ENCODE assay signal across 33 cellular contexts in the genomic region with DNA sequence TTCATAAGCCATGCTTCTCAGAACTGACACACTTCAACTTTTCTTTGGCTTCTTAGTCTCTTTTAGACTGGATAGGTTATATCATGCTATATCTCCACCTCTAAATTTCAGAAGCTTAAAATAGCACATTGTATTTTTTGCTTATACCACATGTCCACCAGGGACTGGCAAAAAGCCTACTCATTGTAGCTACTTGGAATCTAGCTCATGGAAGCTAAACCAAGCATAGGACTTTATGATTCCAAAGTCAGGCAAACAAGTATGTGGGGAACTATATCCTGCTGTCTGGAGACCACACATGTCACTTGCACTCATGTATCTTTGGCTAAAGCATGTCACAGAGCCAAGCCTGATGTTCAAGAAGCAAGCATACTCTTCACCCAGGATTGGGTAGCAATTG.
"Had no signal": no experiment of that assay in that cellular context is flagged by ENCODE, and none has a peak within 500 bp of the region (broad histone marks: within the 10 kb centered on the region; RNA-seq: fewer than 3 reads in every experiment).

No MANE protein-coding gene starts in this region.

- H3K9me3 ChIP-seq: gastrocnemius medialis, pancreas, prostate gland, thoracic aorta had no signal

- H3K4me3 ChIP-seq: cardiac muscle cell, gastrocnemius medialis, pancreas, prostate gland, thoracic aorta had no signal

- H3K9me3 Mint-ChIP-seq: activated CD8-positive, alpha-beta T cell treated with anti-CD3 and anti-CD28 coated beads for 36 hours; activated naive CD4-positive, alpha-beta T cell treated with anti-CD3 and anti-CD28 coated beads, Interleukin-2, amount 50 U/mL, for 24 hours; activated naive CD8-positive, alpha-beta T cell treated with anti-CD3 and anti-CD28 coated beads, Interleukin-2, amount 50 U/mL, for 24 hours; activated T-helper 2 cell treated with anti-CD3 and anti-CD28 coated beads, Interferon-gamma antibody, Interleukin-2, Interleukin-4, amounts not matched to agents 10 μg/mL and 5 μg/mL and 100 μg/mL, durations not matched to agents 14 hours and 24 hours and 36 hours; effector memory CD8-positive, alpha-beta T cell; stimulated activated effector memory CD8-positive, alpha-beta T cell treated with anti-CD3 and anti-CD28 coated beads, Interleukin-12 subunit alpha, Interleukin-12 subunit beta, amount 100 ng/mL, for 72 hours; stimulated activated naive CD8-positive, alpha-beta T cell treated with anti-CD3 and anti-CD28 coated beads, Interleukin-15, Interleukin-2, amounts not matched to agents 100 ng/mL and 50 ng/mL, for 24 hours; T-helper 2 cell treated with Interferon-gamma antibody and Interleukin-4, amounts not matched to agents 5 μg/mL and 100 μg/mL, for 36 hours had no signal

- H3K4me1 ChIP-seq: gastrocnemius medialis, pancreas, prostate gland had no signal

- FAIRE-seq: keratinocyte, pancreas, small intestine, urothelium cell line had no signal

- H3K27me3 ChIP-seq: cardiac muscle cell, gastrocnemius medialis, pancreas had no signal

- ATAC-seq: activated CD8-positive, alpha-beta T cell treated with anti-CD3 and anti-CD28 coated beads for 36 hours; activated naive CD8-positive, alpha-beta T cell treated with anti-CD3 and anti-CD28 coated beads, Interleukin-2, amount 50 U/mL, for 24 hours; effector memory CD8-positive, alpha-beta T cell; gastrocnemius medialis; left colon; naive thymus-derived CD4-positive, alpha-beta T cell; pancreas; sciatic nerve; stimulated activated effector memory CD8-positive, alpha-beta T cell treated with anti-CD3 and anti-CD28 coated beads, Interleukin-12 subunit alpha, Interleukin-12 subunit beta, amount 100 ng/mL, for 72 hours had no signal

- DNase-seq: activated B cell treated with CpG ODN at 0.5 μM for 24 hours; activated CD4-positive, alpha-beta T cell treated with anti-CD3 and anti-CD28 coated beads, Interleukin-2, amount 50 U/mL, for 1 hour; activated CD8-positive, alpha-beta T cell treated with anti-CD3 and anti-CD28 coated beads for 36 hours; activated naive CD8-positive, alpha-beta T cell treated with anti-CD3 and anti-CD28 coated beads, Interleukin-2, amount 50 U/mL, for 24 hours; activated T-cell treated with anti-CD3 and anti-CD28 coated beads, Interleukin-2, amount 50 U/mL, for 48 hours; amygdala; cerebellar nuclear complex; cortex of kidney; effector memory CD8-positive, alpha-beta T cell; erythroblast; gastrocnemius medialis; glutamatergic neuron; left colon; mammary epithelial cell; naive thymus-derived CD4-positive, alpha-beta T cell; pancreas; retina; small intestine; stimulated activated CD4-positive, alpha-beta T cell treated with anti-CD3 and anti-CD28 coated beads, Interleukin-4, amount 100 ng/mL, for 24 hours; T-helper 1 cell; trophoblast cell had no signal

- H3K36me3 Mint-ChIP-seq: activated naive CD4-positive, alpha-beta T cell treated with anti-CD3 and anti-CD28 coated beads, Interleukin-2, amount 50 U/mL, for 24 hours; brain; naive thymus-derived CD4-positive, alpha-beta T cell; stimulated activated effector memory CD8-positive, alpha-beta T cell treated with anti-CD3 and anti-CD28 coated beads, Interleukin-12 subunit alpha, Interleukin-12 subunit beta, amount 100 ng/mL, for 72 hours had no signal

- H3K36me3 ChIP-seq: cardiac muscle cell, gastrocnemius medialis, pancreas, prostate gland, thoracic aorta had no signal

- H3K27me3 Mint-ChIP-seq: activated B cell treated with CpG ODN at 0.5 μM for 24 hours; brain; effector memory CD8-positive, alpha-beta T cell had no signal

- H3K27ac ChIP-seq: cardiac muscle cell, gastrocnemius medialis, pancreas, prostate gland, thoracic aorta had no signal

- H3K4me3 Mint-ChIP-seq: activated B cell treated with CpG ODN at 0.5 μM for 24 hours; activated CD8-positive, alpha-beta T cell treated with anti-CD3 and anti-CD28 coated beads for 36 hours; activated naive CD4-positive, alpha-beta T cell treated with anti-CD3 and anti-CD28 coated beads, Interleukin-2, amount 50 U/mL, for 24 hours; activated naive CD8-positive, alpha-beta T cell treated with anti-CD3 and anti-CD28 coated beads, Interleukin-2, amount 50 U/mL, for 24 hours; brain; effector memory CD8-positive, alpha-beta T cell; naive thymus-derived CD4-positive, alpha-beta T cell; stimulated activated effector memory CD8-positive, alpha-beta T cell treated with anti-CD3 and anti-CD28 coated beads, Interleukin-12 subunit alpha, Interleukin-12 subunit beta, amount 100 ng/mL, for 72 hours; stimulated activated naive CD8-positive, alpha-beta T cell treated with anti-CD3 and anti-CD28 coated beads, Interleukin-15, Interleukin-2, amounts not matched to agents 100 ng/mL and 50 ng/mL, for 24 hours; T-helper 2 cell treated with Interferon-gamma antibody and Interleukin-4, amounts not matched to agents 5 μg/mL and 100 μg/mL, for 36 hours had no signal

- H3K27ac Mint-ChIP-seq: activated B cell treated with CpG ODN at 0.5 μM for 24 hours; activated CD8-positive, alpha-beta T cell treated with anti-CD3 and anti-CD28 coated beads for 36 hours; activated naive CD4-positive, alpha-beta T cell treated with anti-CD3 and anti-CD28 coated beads, Interleukin-2, amount 50 U/mL, for 24 hours; activated naive CD8-positive, alpha-beta T cell treated with anti-CD3 and anti-CD28 coated beads, Interleukin-2, amount 50 U/mL, for 24 hours; activated T-helper 2 cell treated with anti-CD3 and anti-CD28 coated beads, Interferon-gamma antibody, Interleukin-2, Interleukin-4, amounts not matched to agents 10 μg/mL and 5 μg/mL and 100 μg/mL, durations not matched to agents 14 hours and 24 hours and 36 hours; brain; effector memory CD8-positive, alpha-beta T cell; naive thymus-derived CD4-positive, alpha-beta T cell; stimulated activated effector memory CD8-positive, alpha-beta T cell treated with anti-CD3 and anti-CD28 coated beads, Interleukin-12 subunit alpha, Interleukin-12 subunit beta, amount 100 ng/mL, for 72 hours; stimulated activated naive CD8-positive, alpha-beta T cell treated with anti-CD3 and anti-CD28 coated beads, Interleukin-15, Interleukin-2, amounts not matched to agents 100 ng/mL and 50 ng/mL, for 24 hours; T-helper 2 cell treated with Interferon-gamma antibody and Interleukin-4, amounts not matched to agents 5 μg/mL and 100 μg/mL, for 36 hours had no signal

- H3K4me1 Mint-ChIP-seq: activated B cell treated with CpG ODN at 0.5 μM for 24 hours; activated naive CD4-positive, alpha-beta T cell treated with anti-CD3 and anti-CD28 coated beads, Interleukin-2, amount 50 U/mL, for 24 hours; activated naive CD8-positive, alpha-beta T cell treated with anti-CD3 and anti-CD28 coated beads, Interleukin-2, amount 50 U/mL, for 24 hours; brain; naive thymus-derived CD4-positive, alpha-beta T cell; stimulated activated effector memory CD8-positive, alpha-beta T cell treated with anti-CD3 and anti-CD28 coated beads, Interleukin-12 subunit alpha, Interleukin-12 subunit beta, amount 100 ng/mL, for 72 hours had no signal
